In the genomic region with DNA sequence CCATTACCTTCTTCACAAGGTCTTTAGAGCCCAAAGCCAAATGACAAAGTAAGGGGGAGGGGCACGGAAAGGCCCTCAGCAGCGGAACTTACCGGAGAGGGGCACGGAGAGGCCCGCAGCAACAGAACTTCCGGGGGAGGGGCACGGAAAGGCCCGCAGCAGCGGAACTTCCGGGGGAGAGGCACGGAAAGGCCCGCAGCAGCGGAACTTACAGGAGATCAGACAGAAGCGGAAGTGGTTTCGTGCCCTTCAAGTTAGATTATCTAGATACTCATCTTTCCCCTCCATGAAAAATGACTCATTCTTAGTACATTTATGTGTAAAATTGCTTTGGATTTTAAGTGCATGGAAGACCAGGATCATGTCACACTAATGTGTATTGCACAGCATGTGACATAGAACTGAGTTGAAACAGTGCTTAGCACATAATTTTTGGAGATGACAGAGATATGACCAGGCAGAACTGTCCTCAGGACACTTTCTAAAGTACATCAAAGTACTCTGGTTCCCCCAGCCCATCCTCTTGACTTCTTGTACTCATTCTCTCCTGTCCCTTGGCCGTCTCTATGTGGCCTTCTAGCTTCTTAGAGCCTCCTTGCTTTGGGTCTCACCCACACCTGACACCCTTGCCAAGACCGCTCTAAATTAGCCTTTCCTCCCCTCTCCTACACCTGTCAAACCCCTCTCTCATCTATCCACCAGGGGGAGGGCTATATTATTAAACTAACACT, we compare ENCODE assay signal across 8 cellular contexts. TPM values are rescaled to one million over a fixed set of nuclear protein-coding genes. Genes with fewer than 3 reads are reported as not detected.
A peak's percentile ranks its signal among the peaks of the same experiment; 100 is the strongest.
DNase-seq lines count a peak whose midpoint lies in the region; ATAC-seq, FAIRE-seq and TF ChIP-seq lines count a peak whose summit lies in the region.

No MANE protein-coding gene starts in this region.

- DNase-seq in OCI-LY7 (ENCODE audit: low spot score) (peak; percentile 79), kidney (no peak), nucleus accumbens (lab: John Stamatoyannopoulos, UW) (no peak), NCI-H2171 (lab: John Stamatoyannopoulos, UW) (no peak)
- peak; percentile 85 for DNase-seq in activated T-cell treated with anti-CD3 and anti-CD28 coated beads, Interleukin-2, amount 50 U/mL, for 24 hours
- DNase-seq in stimulated activated CD8-positive, alpha-beta memory T cell treated with anti-CD3 and anti-CD28 coated beads, Interleukin-7, amount 100 ng/mL, for 24 hours (ENCODE audit: low read depth) = peak; percentile 53

- intact Hi-C loops in OCI-LY7 (cut with micrococcal nuclease; ENCODE audit: unreplicated experiment) (loop anchor here (1.0 to 10.0 kb wide), 3 partner anchors 22 to 435 kb away; no protein-coding TSS in a partner anchor), kidney (cut with DNase I) (no loop called here)

- TF ChIP-seq CTCF in OCI-LY7 (conservative IDR thresholded peaks at IDR 0.05; ENCODE audit: low read length) = no peak
- no peak for TF ChIP-seq CTCF in kidney (IDR thresholded peaks at IDR 0.05; ENCODE audit: borderline replicate concordance, extremely low read depth, insufficient read depth)

- H3K36me3 Mint-ChIP-seq in activated T-cell treated with anti-CD3 and anti-CD28 coated beads, Interleukin-2, amount 50 U/mL, for 24 hours (ENCODE audit: low read depth) = peaks cover 7% of the 10 kb centered on the region

- peak overlapping the region; percentile 89 for H2AFZ ChIP-seq in OCI-LY7 (ENCODE audit: low read length)

- no peaks in the 10 kb centered on the region for H3K9me3 ChIP-seq in OCI-LY7 (ENCODE audit: low read length)
- peaks cover 0 to 3% of the 10 kb centered on the region in 2 donors for H3K9me3 ChIP-seq in kidney (ENCODE audit: control insufficient read depth in 1 of 2, low read length in 2 of 2)

- peaks cover 10% of the 10 kb centered on the region for H3K4me1 ChIP-seq in OCI-LY7 (ENCODE audit: insufficient read depth, low read length, poor library complexity, severe bottlenecking)
- H3K4me1 ChIP-seq in kidney (ENCODE audit: control insufficient read depth in 1 of 2, insufficient read depth in 1 of 2, low read depth in 1 of 2, low read length in 2 of 2) = no peaks in the 10 kb centered on the region

- H3K4me1 Mint-ChIP-seq in activated T-cell treated with anti-CD3 and anti-CD28 coated beads, Interleukin-2, amount 50 U/mL, for 24 hours (ENCODE audit: low read depth) = peaks cover 23% of the 10 kb centered on the region

- peak overlapping the region; percentile 95 for H3K27ac Mint-ChIP-seq in activated T-cell treated with anti-CD3 and anti-CD28 coated beads, Interleukin-2, amount 50 U/mL, for 24 hours

- FAIRE-seq in kidney (lab: Jason Lieb, UNC) = no peak

- no peaks in the 10 kb centered on the region for H3K9me2 ChIP-seq in OCI-LY7 (ENCODE audit: insufficient read depth, low read length)

- H3K79me2 ChIP-seq in OCI-LY7 (ENCODE audit: insufficient read depth, low read depth, low read length) = no peaks in the 10 kb centered on the region

- H3K27ac ChIP-seq in OCI-LY7 (ENCODE audit: low read depth, low read length, poor library complexity, severe bottlenecking) (peak overlapping the region; percentile 46), kidney (ENCODE audit: low read depth in 2 of 2, low read length in 2 of 2) (no peak overlapping the region)

- H3K27me3 Mint-ChIP-seq in activated T-cell treated with anti-CD3 and anti-CD28 coated beads, Interleukin-2, amount 50 U/mL, for 24 hours = no peaks in the 10 kb centered on the region

- H3K9ac ChIP-seq in kidney (ENCODE audit: low read length in 2 of 2) = no peak overlapping the region

- H3K9me3 Mint-ChIP-seq in activated T-cell treated with anti-CD3 and anti-CD28 coated beads, Interleukin-2, amount 50 U/mL, for 24 hours = peaks cover 2% of the 10 kb centered on the region

- H3K4me2 ChIP-seq in OCI-LY7 (ENCODE audit: low read length) = peak overlapping the region; percentile 52

- peak overlapping the region; percentile 81 for H3K4me3 Mint-ChIP-seq in activated T-cell treated with anti-CD3 and anti-CD28 coated beads, Interleukin-2, amount 50 U/mL, for 24 hours

- H3K4me3 ChIP-seq in OCI-LY7 (ENCODE audit: low read depth, low read length, poor library complexity, severe bottlenecking) (peak overlapping the region; percentile 59), kidney (ENCODE audit: low read length in 2 of 2) (peak overlapping the region; percentile 28 to 35)

- CTCF ChIA-PET in OCI-LY7 (lab: Charles Lee; ENCODE audit: unreplicated experiment) = no interaction called here

- no peaks in the 10 kb centered on the region for H3K36me3 ChIP-seq in OCI-LY7 (ENCODE audit: insufficient read depth, low read length)
- no peaks in the 10 kb centered on the region for H3K36me3 ChIP-seq in kidney (ENCODE audit: control insufficient read depth in 1 of 2, insufficient read depth in 2 of 2, low read length in 2 of 2)

- no peaks in the 10 kb centered on the region for H4K20me1 ChIP-seq in OCI-LY7 (ENCODE audit: insufficient read depth, low read length)

- BruUV-seq in OCI-LY7 (replicated peaks; lab: Mats Ljungman, UMichigan) = no TSS peak

- ATAC-seq in GM18907 (IDR thresholded peaks at IDR 0.05; ENCODE audit: unreplicated experiment) = peak; percentile 72
- peak; percentile 79 for ATAC-seq in HG02884 (IDR thresholded peaks at IDR 0.05; ENCODE audit: unreplicated experiment)

- POLR2A ChIA-PET in OCI-LY7 (lab: Charles Lee) = interaction anchor here (0.6 to 2.2 kb wide), 4 partner anchors 21 to 281 kb away, joined by 3 to 15 read pairs (median 4); no protein-coding TSS in a partner anchor

RNA-seq across cellular contexts. Expression of a gene that starts 25.7 kb away (rescaled TPM):
- not detected in 2 replicates for total RNA-seq in OCI-LY7 (2014; rRNA removed; shearing (Covaris generic))
- total RNA-seq in OCI-LY7 (2022) (0.27 and 0.30 TPM in 2 replicates), kidney (0.16 TPM)
- not detected for polyA plus RNA-seq in kidney (ENCODE audit: insufficient read depth, low read depth, low replicate concordance)

RNA-seq across cellular contexts. Expression of a gene that starts 46.4 kb away (rescaled TPM):
- 12.8 and 15.9 TPM in 2 replicates for total RNA-seq in OCI-LY7 (2014; rRNA removed; shearing (Covaris generic))
- total RNA-seq in OCI-LY7 (2022) = 26.6 and 31.1 TPM in 2 replicates
- 35.6 TPM for total RNA-seq in kidney
- polyA plus RNA-seq in kidney (ENCODE audit: insufficient read depth, low read depth, low replicate concordance) = 23.1 TPM

Comparison
In these comparisons a context has a peak if more than half of its experiments do, and no peak if none do; other contexts are left out.
1. DNase-seq: peak in OCI-LY7 (single experiment), activated T-cell treated with anti-CD3 and anti-CD28 coated beads, Interleukin-2, amount 50 U/mL, for 24 hours (single experiment) and stimulated activated CD8-positive, alpha-beta memory T cell treated with anti-CD3 and anti-CD28 coated beads, Interleukin-7, amount 100 ng/mL, for 24 hours (single experiment); none in kidney (single experiment), nucleus accumbens (0 of 56) and NCI-H2171 (single experiment).